In genomic region chr5:64768358-64769312, GRCh38 we compare ENCODE assay signal across 1 cellular context.
TF ChIP-seq lines count a peak whose summit lies in the region.

A gene with protein sequence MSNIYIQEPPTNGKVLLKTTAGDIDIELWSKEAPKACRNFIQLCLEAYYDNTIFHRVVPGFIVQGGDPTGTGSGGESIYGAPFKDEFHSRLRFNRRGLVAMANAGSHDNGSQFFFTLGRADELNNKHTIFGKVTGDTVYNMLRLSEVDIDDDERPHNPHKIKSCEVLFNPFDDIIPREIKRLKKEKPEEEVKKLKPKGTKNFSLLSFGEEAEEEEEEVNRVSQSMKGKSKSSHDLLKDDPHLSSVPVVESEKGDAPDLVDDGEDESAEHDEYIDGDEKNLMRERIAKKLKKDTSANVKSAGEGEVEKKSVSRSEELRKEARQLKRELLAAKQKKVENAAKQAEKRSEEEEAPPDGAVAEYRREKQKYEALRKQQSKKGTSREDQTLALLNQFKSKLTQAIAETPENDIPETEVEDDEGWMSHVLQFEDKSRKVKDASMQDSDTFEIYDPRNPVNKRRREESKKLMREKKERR (plus strand): TSS chr5:64768930. CDS start chr5:64769147, 217 bp downstream.
TSS of gene SREK1IP1 (minus strand) at chr5:64768691. CDS start at chr5:64768517, 174 bp downstream.

TF ChIP-seq in K562, 482 proteins besides CTCF, POLR2A, EP300 and RAD21 (continued from another document and continues in another):
- TF ChIP-seq ZNF592 (IDR thresholded peaks at IDR 0.05) (no peak), NR1H2 (CRISPR knock-in tag; IDR thresholded peaks at IDR 0.05) (no peak), ZNF778 (CRISPR knock-in tag; IDR thresholded peaks at IDR 0.05) (no peak), ARNT (IDR thresholded peaks at IDR 0.05) (peak; percentile 64 to 74; a peak in 3 of 4 replicates), EHMT2 (IDR thresholded peaks at IDR 0.05) (no peak; the same call in 1 of the 2 replicates), LEF1 (IDR thresholded peaks at IDR 0.05) (peak; percentile 56; the same call in 1 of the 2 replicates), BHLHE40 (IDR thresholded peaks at IDR 0.05; ENCODE audit: low read length) (peak; percentile 84), SUPT5H (IDR thresholded peaks at IDR 0.05) (peak; percentile 85), ZKSCAN3 (CRISPR knock-in tag; IDR thresholded peaks at IDR 0.05) (no peak), NFIC (IDR thresholded peaks at IDR 0.05) (peak; percentile 25), NFE2L1 (tag; IDR thresholded peaks at IDR 0.05; ENCODE audit: borderline replicate concordance, low read depth) (no peak), TAF1 (IDR thresholded peaks at IDR 0.05; ENCODE audit: control insufficient read depth, extremely low read depth, insufficient read depth, low read length, severe bottlenecking) (peak; percentile 87), PML (IDR thresholded peaks at IDR 0.05; ENCODE audit: low read length) (peak; percentile 79), FUS (optimal IDR thresholded peaks at IDR 0.05; ENCODE audit: low read depth, low read length) (no peak), TGIF2 (CRISPR knock-in tag; IDR thresholded peaks at IDR 0.05) (no peak), TOE1 (IDR thresholded peaks at IDR 0.05; ENCODE audit: borderline replicate concordance) (peak; percentile 95), TOE1 (CRISPR knock-in tag; IDR thresholded peaks at IDR 0.05; ENCODE audit: borderline replicate concordance, low read depth) (no peak), XRCC5 (IDR thresholded peaks at IDR 0.05; ENCODE audit: low read depth, low read length) (peak; percentile 4; the same call in 1 of the 2 replicates), ZEB2 (IDR thresholded peaks at IDR 0.05) (peak; percentile 98), PHB2 (IDR thresholded peaks at IDR 0.05; ENCODE audit: low read depth) (no peak), GABPA (tag; conservative IDR thresholded peaks at IDR 0.05; ENCODE audit: low read depth) (peak; percentile 89), THRB (CRISPR knock-in tag; conservative IDR thresholded peaks at IDR 0.05) (no peak), MTA3 (IDR thresholded peaks at IDR 0.05; ENCODE audit: borderline replicate concordance) (peak; percentile 71; the same call in 1 of the 2 replicates), ELF2 (CRISPR knock-in tag; IDR thresholded peaks at IDR 0.05) (0 out of 2 replicates have a peak, but pooled peaks have one; percentile 46), HMG20A (CRISPR knock-in tag; conservative IDR thresholded peaks at IDR 0.05) (no peak), POLR3A (IDR thresholded peaks at IDR 0.05; ENCODE audit: borderline replicate concordance, extremely low read depth, insufficient read depth, insufficient read length) (no peak), KLF1 (tag; IDR thresholded peaks at IDR 0.05) (no peak), SMAD4 (CRISPR knock-in tag; conservative IDR thresholded peaks at IDR 0.05) (peak; percentile 16; the same call in 1 of the 2 replicates), ZNF398 (CRISPR knock-in tag; IDR thresholded peaks at IDR 0.05) (no peak), EP400 (IDR thresholded peaks at IDR 0.05) (peak; percentile 83), L3MBTL2 (IDR thresholded peaks at IDR 0.05) (peak; percentile 28; the same call in 1 of the 2 replicates), ZFP1 (CRISPR knock-in tag; IDR thresholded peaks at IDR 0.05) (no peak), ZNF217 (CRISPR knock-in tag; IDR thresholded peaks at IDR 0.05) (no peak), NFE2 (IDR thresholded peaks at IDR 0.05; ENCODE audit: low read depth) (peak; percentile 44; the same call in 1 of the 2 replicates), FOXK1 (CRISPR knock-in tag; IDR thresholded peaks at IDR 0.05; ENCODE audit: borderline replicate concordance) (no peak), ARHGAP35 (IDR thresholded peaks at IDR 0.05; ENCODE audit: partially characterized antibody) (no peak), ESRRB (CRISPR knock-in tag; IDR thresholded peaks at IDR 0.05; ENCODE audit: borderline replicate concordance) (no peak), ZSCAN29 (IDR thresholded peaks at IDR 0.05) (peak; percentile 41; the same call in 1 of the 2 replicates), GATA2 (CRISPR knock-in tag; IDR thresholded peaks at IDR 0.05) (no peak), SP1 (CRISPR knock-in tag; IDR thresholded peaks at IDR 0.05) (peak; percentile 67), GABPB2 (CRISPR knock-in tag; conservative IDR thresholded peaks at IDR 0.05) (no peak), NR2C2 (CRISPR knock-in tag; IDR thresholded peaks at IDR 0.05) (no peak), NR2C2 (tag; IDR thresholded peaks at IDR 0.05) (peak; percentile 59; the same call in 1 of the 2 replicates), ZNF511 (CRISPR knock-in tag; IDR thresholded peaks at IDR 0.05) (peak; percentile 23; the same call in 1 of the 2 replicates), ZNF75A (CRISPR knock-in tag; IDR thresholded peaks at IDR 0.05) (no peak)
- TF ChIP-seq, protein P1, sequence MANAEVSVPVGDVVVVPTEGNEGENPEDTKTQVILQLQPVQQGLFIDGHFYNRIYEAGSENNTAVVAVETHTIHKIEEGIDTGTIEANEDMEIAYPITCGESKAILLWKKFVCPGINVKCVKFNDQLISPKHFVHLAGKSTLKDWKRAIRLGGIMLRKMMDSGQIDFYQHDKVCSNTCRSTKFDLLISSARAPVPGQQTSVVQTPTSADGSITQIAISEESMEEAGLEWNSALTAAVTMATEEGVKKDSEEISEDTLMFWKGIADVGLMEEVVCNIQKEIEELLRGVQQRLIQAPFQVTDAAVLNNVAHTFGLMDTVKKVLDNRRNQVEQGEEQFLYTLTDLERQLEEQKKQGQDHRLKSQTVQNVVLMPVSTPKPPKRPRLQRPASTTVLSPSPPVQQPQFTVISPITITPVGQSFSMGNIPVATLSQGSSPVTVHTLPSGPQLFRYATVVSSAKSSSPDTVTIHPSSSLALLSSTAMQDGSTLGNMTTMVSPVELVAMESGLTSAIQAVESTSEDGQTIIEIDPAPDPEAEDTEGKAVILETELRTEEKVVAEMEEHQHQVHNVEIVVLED (CRISPR knock-in tag; IDR thresholded peaks at IDR 0.05): peak; percentile 32; the same call in 1 of the 2 replicates
- TF ChIP-seq, protein P2, sequence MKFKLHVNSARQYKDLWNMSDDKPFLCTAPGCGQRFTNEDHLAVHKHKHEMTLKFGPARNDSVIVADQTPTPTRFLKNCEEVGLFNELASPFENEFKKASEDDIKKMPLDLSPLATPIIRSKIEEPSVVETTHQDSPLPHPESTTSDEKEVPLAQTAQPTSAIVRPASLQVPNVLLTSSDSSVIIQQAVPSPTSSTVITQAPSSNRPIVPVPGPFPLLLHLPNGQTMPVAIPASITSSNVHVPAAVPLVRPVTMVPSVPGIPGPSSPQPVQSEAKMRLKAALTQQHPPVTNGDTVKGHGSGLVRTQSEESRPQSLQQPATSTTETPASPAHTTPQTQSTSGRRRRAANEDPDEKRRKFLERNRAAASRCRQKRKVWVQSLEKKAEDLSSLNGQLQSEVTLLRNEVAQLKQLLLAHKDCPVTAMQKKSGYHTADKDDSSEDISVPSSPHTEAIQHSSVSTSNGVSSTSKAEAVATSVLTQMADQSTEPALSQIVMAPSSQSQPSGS (CRISPR knock-in tag; IDR thresholded peaks at IDR 0.05): no peak
- TF ChIP-seq, protein P3, sequence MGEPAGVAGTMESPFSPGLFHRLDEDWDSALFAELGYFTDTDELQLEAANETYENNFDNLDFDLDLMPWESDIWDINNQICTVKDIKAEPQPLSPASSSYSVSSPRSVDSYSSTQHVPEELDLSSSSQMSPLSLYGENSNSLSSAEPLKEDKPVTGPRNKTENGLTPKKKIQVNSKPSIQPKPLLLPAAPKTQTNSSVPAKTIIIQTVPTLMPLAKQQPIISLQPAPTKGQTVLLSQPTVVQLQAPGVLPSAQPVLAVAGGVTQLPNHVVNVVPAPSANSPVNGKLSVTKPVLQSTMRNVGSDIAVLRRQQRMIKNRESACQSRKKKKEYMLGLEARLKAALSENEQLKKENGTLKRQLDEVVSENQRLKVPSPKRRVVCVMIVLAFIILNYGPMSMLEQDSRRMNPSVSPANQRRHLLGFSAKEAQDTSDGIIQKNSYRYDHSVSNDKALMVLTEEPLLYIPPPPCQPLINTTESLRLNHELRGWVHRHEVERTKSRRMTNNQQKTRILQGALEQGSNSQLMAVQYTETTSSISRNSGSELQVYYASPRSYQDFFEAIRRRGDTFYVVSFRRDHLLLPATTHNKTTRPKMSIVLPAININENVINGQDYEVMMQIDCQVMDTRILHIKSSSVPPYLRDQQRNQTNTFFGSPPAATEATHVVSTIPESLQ (CRISPR knock-in tag; IDR thresholded peaks at IDR 0.05): 0 out of 2 replicates have a peak, but pooled peaks have one; percentile 38
- TF ChIP-seq, protein P4, sequence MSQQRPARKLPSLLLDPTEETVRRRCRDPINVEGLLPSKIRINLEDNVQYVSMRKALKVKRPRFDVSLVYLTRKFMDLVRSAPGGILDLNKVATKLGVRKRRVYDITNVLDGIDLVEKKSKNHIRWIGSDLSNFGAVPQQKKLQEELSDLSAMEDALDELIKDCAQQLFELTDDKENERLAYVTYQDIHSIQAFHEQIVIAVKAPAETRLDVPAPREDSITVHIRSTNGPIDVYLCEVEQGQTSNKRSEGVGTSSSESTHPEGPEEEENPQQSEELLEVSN (IDR thresholded peaks at IDR 0.05; ENCODE audit: borderline replicate concordance in 1 of 2, extremely low read depth in 1 of 2, insufficient read depth in 1 of 2, insufficient read length in 1 of 2, low read depth in 1 of 2, low read length in 1 of 2, poor library complexity in 1 of 2, severe bottlenecking in 1 of 2): no peak
- TF ChIP-seq, protein P5, sequence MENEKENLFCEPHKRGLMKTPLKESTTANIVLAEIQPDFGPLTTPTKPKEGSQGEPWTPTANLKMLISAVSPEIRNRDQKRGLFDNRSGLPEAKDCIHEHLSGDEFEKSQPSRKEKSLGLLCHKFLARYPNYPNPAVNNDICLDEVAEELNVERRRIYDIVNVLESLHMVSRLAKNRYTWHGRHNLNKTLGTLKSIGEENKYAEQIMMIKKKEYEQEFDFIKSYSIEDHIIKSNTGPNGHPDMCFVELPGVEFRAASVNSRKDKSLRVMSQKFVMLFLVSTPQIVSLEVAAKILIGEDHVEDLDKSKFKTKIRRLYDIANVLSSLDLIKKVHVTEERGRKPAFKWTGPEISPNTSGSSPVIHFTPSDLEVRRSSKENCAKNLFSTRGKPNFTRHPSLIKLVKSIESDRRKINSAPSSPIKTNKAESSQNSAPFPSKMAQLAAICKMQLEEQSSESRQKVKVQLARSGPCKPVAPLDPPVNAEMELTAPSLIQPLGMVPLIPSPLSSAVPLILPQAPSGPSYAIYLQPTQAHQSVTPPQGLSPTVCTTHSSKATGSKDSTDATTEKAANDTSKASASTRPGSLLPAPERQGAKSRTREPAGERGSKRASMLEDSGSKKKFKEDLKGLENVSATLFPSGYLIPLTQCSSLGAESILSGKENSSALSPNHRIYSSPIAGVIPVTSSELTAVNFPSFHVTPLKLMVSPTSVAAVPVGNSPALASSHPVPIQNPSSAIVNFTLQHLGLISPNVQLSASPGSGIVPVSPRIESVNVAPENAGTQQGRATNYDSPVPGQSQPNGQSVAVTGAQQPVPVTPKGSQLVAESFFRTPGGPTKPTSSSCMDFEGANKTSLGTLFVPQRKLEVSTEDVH (IDR thresholded peaks at IDR 0.05; ENCODE audit: low read depth, partially characterized antibody): peak; percentile 31
